Comparison of ENCODE assay signal across 11 cellular contexts in the genomic region with DNA sequence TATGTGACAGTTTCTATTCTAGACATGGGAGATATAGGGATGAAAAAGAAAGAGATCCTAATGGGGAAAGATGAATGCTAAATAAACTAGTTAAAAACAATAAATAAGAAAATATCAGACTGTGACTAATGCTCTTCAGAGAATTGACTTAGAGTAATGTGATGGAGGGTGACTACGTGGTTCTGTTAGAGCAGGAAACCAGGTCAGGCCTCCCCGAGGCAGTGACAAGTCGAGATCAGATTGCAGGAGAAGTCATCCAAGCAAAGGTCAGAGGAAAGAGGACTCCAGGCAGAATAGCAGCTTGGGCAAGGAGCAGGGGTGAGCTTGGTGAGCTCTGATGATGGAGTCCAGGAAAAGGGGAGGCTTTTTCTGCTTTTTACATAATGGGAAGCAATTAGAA. TPM values are rescaled to one million over a fixed set of nuclear protein-coding genes. Genes with fewer than 3 reads are reported as not detected.
DNase-seq lines count a peak whose midpoint lies in the region; ATAC-seq and TF ChIP-seq lines count a peak whose summit lies in the region.
"Had no signal": no experiment of that assay in that cellular context is flagged by ENCODE, and none has a peak within 500 bp of the region (broad histone marks: within the 10 kb centered on the region; RNA-seq: fewer than 3 reads in every experiment).

No MANE protein-coding gene starts in this region.

- H2AFZ ChIP-seq in fibroblast of lung (ENCODE audit: low read length) (no peak overlapping the region), parathyroid adenoma (peak overlapping the region; percentile 47)
- H2AFZ ChIP-seq: neural progenitor cell had no signal

- H3K4me2 ChIP-seq in fibroblast of lung (ENCODE audit: extremely low read depth, insufficient read depth, low read length) (no peak overlapping the region), parathyroid adenoma (ENCODE audit: low read length) (no peak overlapping the region)
- H3K4me2 ChIP-seq: neural progenitor cell had no signal

- H3K27me3 ChIP-seq in RWPE2 (ENCODE audit: insufficient read depth, poor library complexity, severe bottlenecking) (no peaks in the 10 kb centered on the region), fibroblast of lung (ENCODE audit: control insufficient read depth, insufficient read depth, low read length) (no peaks in the 10 kb centered on the region), parathyroid adenoma (ENCODE audit: control insufficient read depth, insufficient read depth, low read length) (no peaks in the 10 kb centered on the region)
- H3K27me3 ChIP-seq: neural progenitor cell had no signal

- H3K27ac ChIP-seq in RWPE2 (ENCODE audit: poor library complexity, severe bottlenecking) (peak overlapping the region; percentile 100), fibroblast of lung (ENCODE audit: insufficient read depth, low read length) (no peak overlapping the region), parathyroid adenoma (peak overlapping the region; percentile 57)
- H3K27ac ChIP-seq: neural progenitor cell had no signal

- no peak overlapping the region for H3K4me3 ChIP-seq in RWPE2 (ENCODE audit: severe bottlenecking)
- H3K4me3 ChIP-seq in fibroblast of lung (replicated peaks in 1 of 4; ENCODE audit: control extremely low read depth in 1 of 4, insufficient read depth in 1 of 4, low read depth in 3 of 4, low read length in 4 of 4) = no peak overlapping the region
- no peak overlapping the region for H3K4me3 ChIP-seq in parathyroid adenoma (ENCODE audit: low read depth, low read length)
- H3K4me3 ChIP-seq: neural progenitor cell had no signal

- H3K79me2 ChIP-seq in fibroblast of lung (ENCODE audit: control insufficient read depth, insufficient read depth, low read length) (no peaks in the 10 kb centered on the region), parathyroid adenoma (no peaks in the 10 kb centered on the region)

- H3K9ac ChIP-seq in fibroblast of lung (ENCODE audit: insufficient read depth, low read length) (no peak overlapping the region), parathyroid adenoma (no peak overlapping the region)
- H3K9ac ChIP-seq: neural progenitor cell had no signal

- H3K4me1 ChIP-seq in RWPE2 (ENCODE audit: insufficient read depth, poor library complexity, severe bottlenecking) (peaks cover 80% of the 10 kb centered on the region), fibroblast of lung (ENCODE audit: control insufficient read depth, extremely low read depth, insufficient read depth, low read length) (peaks cover 20% of the 10 kb centered on the region), parathyroid adenoma (peaks cover 56% of the 10 kb centered on the region)
- H3K4me1 ChIP-seq: neural progenitor cell had no signal

- H3K36me3 ChIP-seq in RWPE2 (ENCODE audit: low read depth) (no peaks in the 10 kb centered on the region), fibroblast of lung (ENCODE audit: control insufficient read depth, insufficient read depth, low read length) (no peaks in the 10 kb centered on the region), parathyroid adenoma (ENCODE audit: control insufficient read depth, insufficient read depth, low read length) (no peaks in the 10 kb centered on the region)
- H3K36me3 ChIP-seq: neural progenitor cell had no signal

- H4K20me1 ChIP-seq in fibroblast of lung (ENCODE audit: control insufficient read depth, extremely low read depth, insufficient read depth, low read length) = no peaks in the 10 kb centered on the region

- TF ChIP-seq CTCF in RWPE2 (IDR thresholded peaks at IDR 0.05; ENCODE audit: poor library complexity, severe bottlenecking) (no peak), fibroblast of lung (conservative IDR thresholded peaks at IDR 0.05 in 1 of 2, IDR thresholded peaks at IDR 0.05 in 1 of 2; ENCODE audit: low read depth in 1 of 2, low read length in 2 of 2) (no peak), parathyroid adenoma (IDR thresholded peaks at IDR 0.05) (no peak)

- DNase-seq in DMS53 (lab: John Stamatoyannopoulos, UW) (peak; percentile 71), RWPE2 (ENCODE audit: low spot score) (no peak), fibroblast of lung (ENCODE audit: low read depth in 2 of 2) (peak; percentile 36 to 80), H4 (ENCODE audit: low spot score) (no peak), HPDE6-E6E7 (ENCODE audit: extremely low spot score) (no peak)
- no peak for DNase-seq in activated CD4-positive, alpha-beta T cell treated with anti-CD3 and anti-CD28 coated beads for 4 hours
- DNase-seq: stimulated activated CD4-positive, alpha-beta T cell treated with anti-CD3 and anti-CD28 coated beads, Interleukin-2, amount 100 ng/mL, for 24 hours had no signal

- ATAC-seq in RWPE2 (ENCODE audit: low read depth) = peak; percentile 40; the same call in 2 of the 3 replicates
- no peak for ATAC-seq in GM19463 (IDR thresholded peaks at IDR 0.05; ENCODE audit: unreplicated experiment)

- H3K9me3 ChIP-seq in RWPE2 (ENCODE audit: severe bottlenecking) (no peaks in the 10 kb centered on the region), fibroblast of lung (ENCODE audit: control insufficient read depth, insufficient read depth, low read depth, low read length) (no peaks in the 10 kb centered on the region), parathyroid adenoma (ENCODE audit: control insufficient read depth, low read length) (no peaks in the 10 kb centered on the region)

RNA-seq across cellular contexts. Expression of a gene that starts 27.2 kb away (rescaled TPM):
- not detected in 2 replicates for total RNA-seq in fibroblast of lung
- 0.01 TPM in 2 replicates for polyA plus RNA-seq in fibroblast of lung
- not detected in 2 replicates for polyA plus RNA-seq in fibroblast of lung (2012)
- not detected in 2 replicates for polyA minus RNA-seq in fibroblast of lung (ENCODE audit: low replicate concordance)
- not detected in 2 replicates for total RNA-seq in H4 (2014; rRNA removed; shearing (Covaris generic))
- total RNA-seq: activated CD8-positive, alpha-beta memory T cell treated with anti-CD3 and anti-CD28 coated beads for 36 hours had no signal

Comparison
In these comparisons a context has a peak if more than half of its experiments do, and no peak if none do; other contexts are left out.
1. DNase-seq: peak in DMS53 (single experiment) and fibroblast of lung (2 of 2); none in RWPE2 (single experiment), activated CD4-positive, alpha-beta T cell treated with anti-CD3 and anti-CD28 coated beads for 4 hours (0 of 2), H4 (single experiment) and HPDE6-E6E7 (single experiment).